Comparison of ENCODE assay signal across 10 cellular contexts in genomic region chr6:128478230-128479047, GRCh38. TPM values are rescaled to one million over a fixed set of nuclear protein-coding genes. Genes with fewer than 3 reads are reported as not detected.
A peak's percentile ranks its signal among the peaks of the same experiment; 100 is the strongest.
DNase-seq lines count a peak whose midpoint lies in the region; ATAC-seq and TF ChIP-seq lines count a peak whose summit lies in the region.
"Had no signal": no experiment of that assay in that cellular context is flagged by ENCODE, and none has a peak within 500 bp of the region (broad histone marks: within the 10 kb centered on the region; RNA-seq: fewer than 3 reads in every experiment).

No MANE protein-coding gene starts in this region.

- H3K36me3 ChIP-seq in MM.1S (replicated peaks; ENCODE audit: insufficient read depth, low read length): no peaks in the 10 kb centered on the region

- ATAC-seq in HG03432 (IDR thresholded peaks at IDR 0.05; ENCODE audit: unreplicated experiment) (no peak), HG02852 (IDR thresholded peaks at IDR 0.05; ENCODE audit: unreplicated experiment) (no peak)

- H3K4me1 ChIP-seq in MM.1S (ENCODE audit: low read length): peaks cover 14% of the 10 kb centered on the region; the same call in 1 of the 2 replicates

- DNase-seq in Calu3 (no peak), MM.1S (peak; percentile 61), epithelial cell of prostate (ENCODE audit: low read depth, low spot score) (no peak), pons (ENCODE audit: low spot score) (peak; percentile 31), CD14-positive monocyte (ENCODE audit: low spot score) (no peak), SIG-M5 treated with dmso at 0.1 percent for 504 hours (lab: John Stamatoyannopoulos, UW; ENCODE audit: unreplicated experiment) (no peak)
- DNase-seq: NCI-H1436 had no signal

- H3K9me3 Mint-ChIP-seq in Calu3 (ENCODE audit: low read depth, unreplicated experiment) (peaks cover 3% of the 10 kb centered on the region), CD14-positive monocyte (peaks cover 0 to 2% (median 1%) of the 10 kb centered on the region in 7 donors)

- intact Hi-C loops in Calu3 (cut with micrococcal nuclease; ENCODE audit: unreplicated experiment): loop anchor here (5.0 kb wide), 1 partner anchor 126 kb away; no protein-coding TSS in a partner anchor
- intact Hi-C loops in CD14-positive monocyte (cut with micrococcal nuclease): no loop called here

- H3K4me1 Mint-ChIP-seq in Calu3 (ENCODE audit: low read depth, unreplicated experiment): peaks cover 64% of the 10 kb centered on the region
- H3K4me1 Mint-ChIP-seq in CD14-positive monocyte: no peaks in the 10 kb centered on the region

- TF ChIP-seq CTCF in Calu3 (IDR thresholded peaks at IDR 0.05; ENCODE audit: unreplicated experiment) (no peak), MM.1S (IDR thresholded peaks at IDR 0.05; ENCODE audit: low read length) (no peak), CD14-positive monocyte (IDR thresholded peaks at IDR 0.05) (no peak)

- H3K4me3 ChIP-seq in MM.1S (ENCODE audit: low read length): peak overlapping the region; percentile 62
- H3K4me3 ChIP-seq: SK-N-MC had no signal

- peak overlapping the region; percentile 52 for H3K9ac ChIP-seq in MM.1S (ENCODE audit: low read length)

- H4K20me1 ChIP-seq in MM.1S (ENCODE audit: insufficient read depth, low read length): no peaks in the 10 kb centered on the region

- BruUV-seq in Calu3 (replicated peaks; lab: Mats Ljungman, UMichigan): no TSS peak

- H3K9me3 ChIP-seq in MM.1S (replicated peaks; ENCODE audit: insufficient read depth, low read length): no peaks in the 10 kb centered on the region

- peak overlapping the region; percentile 49 for H3K4me2 ChIP-seq in MM.1S (ENCODE audit: low read depth, low read length)

- no peaks in the 10 kb centered on the region for H3K79me2 ChIP-seq in MM.1S (ENCODE audit: low read length)

- H3K27ac ChIP-seq in MM.1S (ENCODE audit: low read length) (peak overlapping the region; percentile 51; the same call in 1 of the 2 replicates), epithelial cell of prostate (peak overlapping the region; percentile 18)
- H3K27ac ChIP-seq: SK-N-MC had no signal

- H3K27me3 ChIP-seq in MM.1S (replicated peaks; ENCODE audit: insufficient read depth, low read length): no peaks in the 10 kb centered on the region

- H3K27ac Mint-ChIP-seq in Calu3 (ENCODE audit: unreplicated experiment) (peak overlapping the region; percentile 24), CD14-positive monocyte (no peak overlapping the region)

- no peaks in the 10 kb centered on the region for H3F3A ChIP-seq in MM.1S (ENCODE audit: insufficient read depth, low read length)

- peak overlapping the region; percentile 54 for H2AFZ ChIP-seq in MM.1S (ENCODE audit: low read length)

- H3K4me3 Mint-ChIP-seq in Calu3 (ENCODE audit: low read depth, unreplicated experiment) (peak overlapping the region; percentile 47), CD14-positive monocyte (no peak overlapping the region)

- no peaks in the 10 kb centered on the region for H3K9me2 ChIP-seq in MM.1S (replicated peaks; ENCODE audit: insufficient read depth, low read length)

- H3K27me3 Mint-ChIP-seq in Calu3 (ENCODE audit: unreplicated experiment): no peaks in the 10 kb centered on the region
- H3K27me3 Mint-ChIP-seq in CD14-positive monocyte (ENCODE audit: low read depth in 3 of 3): no peaks in the 10 kb centered on the region

- peaks cover 26% of the 10 kb centered on the region for H3K36me3 Mint-ChIP-seq in Calu3 (ENCODE audit: insufficient read depth, unreplicated experiment)
- H3K36me3 Mint-ChIP-seq in CD14-positive monocyte: no peaks in the 10 kb centered on the region

- CTCF ChIA-PET in Calu3 (lab: Charles Lee): interaction anchor here (0.7 kb wide), 1 partner anchor 200 kb away, joined by 3 read pairs; no protein-coding TSS in a partner anchor

RNA-seq across cellular contexts. Expression of gene PTPRK, which starts 42.0 kb away (rescaled TPM):
- total RNA-seq in Calu3 (2022): 201 and 265 TPM in 2 replicates
- polyA plus RNA-seq in CD14-positive monocyte: not detected

Comparison
In these comparisons a context has a peak if more than half of its experiments do, and no peak if none do; other contexts are left out.
1. DNase-seq: peak in MM.1S (single experiment) and pons (single experiment); none in Calu3 (single experiment), epithelial cell of prostate (single experiment), CD14-positive monocyte (single experiment) and SIG-M5 treated with dmso at 0.1 percent for 504 hours (single experiment).